16 cellular contexts compared by ENCODE assay signal in the genomic region with DNA sequence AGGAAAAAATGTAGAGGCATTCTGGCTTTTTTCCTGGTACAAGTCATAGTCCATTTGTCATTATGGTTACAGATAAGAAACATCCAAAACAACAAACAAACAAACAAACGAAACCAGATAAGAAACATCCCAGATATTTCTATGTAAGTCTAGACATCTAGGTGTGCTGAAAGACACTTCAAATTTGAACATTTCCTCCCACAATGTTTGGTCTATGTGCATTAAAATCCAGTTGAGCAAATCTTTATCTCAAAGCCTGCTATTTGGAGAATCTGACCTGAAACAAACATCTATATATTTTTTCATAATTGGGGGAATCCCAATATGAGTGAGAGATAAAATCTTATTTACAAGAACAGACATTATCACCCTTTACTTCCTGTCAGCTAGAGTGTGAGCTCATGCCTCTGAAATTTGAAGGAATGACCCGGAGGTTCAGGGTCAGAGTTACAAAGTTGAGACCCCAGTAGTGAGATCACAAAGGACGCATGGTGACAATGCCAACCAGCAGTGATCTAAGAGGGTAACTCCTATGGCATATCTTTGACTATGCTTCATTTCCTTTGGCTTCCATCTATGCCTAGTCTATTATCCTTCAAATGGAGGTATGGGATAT.
DNase-seq lines count a peak whose midpoint lies in the region; FAIRE-seq and TF ChIP-seq lines count a peak whose summit lies in the region.
"Had no signal": no experiment of that assay in that cellular context is flagged by ENCODE, and none has a peak within 500 bp of the region (broad histone marks: within the 10 kb centered on the region; RNA-seq: fewer than 3 reads in every experiment).

No MANE protein-coding gene starts in this region.

- H4K20me1 ChIP-seq in PC-9 (ENCODE audit: insufficient read depth) (no peaks in the 10 kb centered on the region), endothelial cell of umbilical vein (replicated peaks; ENCODE audit: control insufficient read depth, extremely low read depth, insufficient read depth, low read length) (no peaks in the 10 kb centered on the region)

- dilution Hi-C loops in endothelial cell of umbilical vein (cut with MboI; ENCODE audit: extremely low pct_ligation_motif_present, low sequenced_read_pairs), result no loop called here

- no peaks in the 10 kb centered on the region for H3K79me1 ChIP-seq in mesendoderm (ENCODE audit: low read length)

- no CpG with 5 or more reads among the region's 3 CpGs for WGBS in mesendoderm (ENCODE audit: extremely low coverage, insufficient coverage, low lambda C conversion rate)

- H3K27me3 ChIP-seq in PC-9 (ENCODE audit: insufficient read depth, low read depth) (no peaks in the 10 kb centered on the region), endothelial cell of umbilical vein (ENCODE audit: control insufficient read depth in 2 of 2, insufficient read depth in 2 of 2, low read length in 2 of 2) (no peaks in the 10 kb centered on the region), mesendoderm (ENCODE audit: insufficient read depth, low read length, poor library complexity) (no peaks in the 10 kb centered on the region)
- H3K27me3 ChIP-seq: BE2C had no signal

- no peak overlapping the region for H3K4ac ChIP-seq in mesendoderm (ENCODE audit: low read depth, low read length)

- no peak overlapping the region for H3K56ac ChIP-seq in mesendoderm (ENCODE audit: low read length)

- no peak overlapping the region for H2BK5ac ChIP-seq in mesendoderm (ENCODE audit: low read length)

- H3K27ac ChIP-seq in PC-9 (peak overlapping the region; percentile 38), endothelial cell of umbilical vein (ENCODE audit: insufficient read depth, low read depth, low read length) (peak overlapping the region; percentile 66), mesendoderm (ENCODE audit: low read depth, low read length) (no peak overlapping the region)
- H3K27ac ChIP-seq: C4-2B had no signal

- H3K9me1 ChIP-seq in endothelial cell of umbilical vein (replicated peaks; ENCODE audit: control insufficient read depth, extremely low read depth, insufficient read depth, low read length), result no peaks in the 10 kb centered on the region

- TF ChIP-seq POLR2A in endothelial cell of umbilical vein (IDR thresholded peaks at IDR 0.05; ENCODE audit: low read depth, low read length), result no peak

- no peaks in the 10 kb centered on the region for H3K9me2 ChIP-seq in PC-9 (ENCODE audit: insufficient read depth)

- H3K4me1 Mint-ChIP-seq in Calu3 (ENCODE audit: low read depth, unreplicated experiment), result peaks cover 54% of the 10 kb centered on the region

- TF ChIP-seq CTCF in Calu3 (IDR thresholded peaks at IDR 0.05; ENCODE audit: unreplicated experiment) (no peak), PC-9 (conservative IDR thresholded peaks at IDR 0.05) (no peak), endothelial cell of umbilical vein (IDR thresholded peaks at IDR 0.05; ENCODE audit: extremely low read depth in 1 of 2, insufficient read depth in 1 of 2, low read depth in 1 of 2, low read length in 2 of 2) (no peak)

- no peak overlapping the region for H4K8ac ChIP-seq in mesendoderm (ENCODE audit: low read depth, low read length)

- H3K36me3 Mint-ChIP-seq in Calu3 (ENCODE audit: insufficient read depth, unreplicated experiment), result peaks cover 14% of the 10 kb centered on the region
- H3K36me3 Mint-ChIP-seq: CD4-positive, alpha-beta memory T cell had no signal

- peaks cover 49% of the 10 kb centered on the region for H3K4me1 ChIP-seq in PC-9 (replicated peaks; ENCODE audit: insufficient read depth)
- H3K4me1 ChIP-seq in endothelial cell of umbilical vein (ENCODE audit: control insufficient read depth, extremely low read depth, insufficient read depth, low read length), result peaks cover 59% of the 10 kb centered on the region
- H3K4me1 ChIP-seq in mesendoderm (ENCODE audit: control insufficient read depth, low read depth, low read length), result no peaks in the 10 kb centered on the region
- H3K4me1 ChIP-seq: BE2C had no signal

- no peak for DNase-seq in Calu3
- DNase-seq in PC-9, result peak in 1 of 2 experiments; percentile 47
- DNase-seq in endothelial cell of umbilical vein (ENCODE audit: low read depth, low spot score), result peak; percentile 64
- peak; percentile 62 for DNase-seq in mesendoderm
- DNase-seq in DMS114 treated with DMSO at 0.1 percent for 48 hours (lab: John Stamatoyannopoulos, UW; ENCODE audit: unreplicated experiment), result no peak
- no peak for DNase-seq in GM19239 (ENCODE audit: insufficient read length, low spot score)
- no peak for DNase-seq in NCI-H1417 (lab: John Stamatoyannopoulos, UW)
- no peak for DNase-seq in EL
- DNase-seq: BE2C; CD4-positive, alpha-beta memory T cell; DND-41 had no signal

- CTCF ChIA-PET in Calu3 (lab: Charles Lee), result no interaction called here
- CTCF ChIA-PET in PC-9 (lab: Charles Lee), result no interaction called here
- CTCF ChIA-PET in endothelial cell of umbilical vein (lab: Charles Lee), result interaction anchor here (1.5 kb wide), 1 partner anchor 425 kb away, joined by 7 read pairs; no protein-coding TSS in a partner anchor

- no peak overlapping the region for H3K23ac ChIP-seq in mesendoderm (ENCODE audit: low read length)

- H2AK5ac ChIP-seq in mesendoderm (ENCODE audit: low read length), result no peak overlapping the region

- H3K79me2 ChIP-seq in PC-9 (ENCODE audit: low read depth) (no peaks in the 10 kb centered on the region), endothelial cell of umbilical vein (ENCODE audit: control insufficient read depth, insufficient read depth, low read length) (no peaks in the 10 kb centered on the region), mesendoderm (ENCODE audit: control insufficient read depth, insufficient read depth, low read length) (no peaks in the 10 kb centered on the region)

- no peaks in the 10 kb centered on the region for H3K27me3 Mint-ChIP-seq in Calu3 (ENCODE audit: unreplicated experiment)

- intact Hi-C loops in Calu3 (cut with micrococcal nuclease; ENCODE audit: unreplicated experiment), result loop anchor here (5.0 kb wide), 1 partner anchor 231 kb away; no protein-coding TSS in a partner anchor
- intact Hi-C loops in PC-9 (cut with micrococcal nuclease; ENCODE audit: unreplicated experiment), result loop anchor here (10.0 kb wide), 1 partner anchor 209 kb away; no protein-coding TSS in a partner anchor
- intact Hi-C loops in endothelial cell of umbilical vein (cut with micrococcal nuclease), result no loop called here

- POLR2A ChIA-PET in PC-9 (lab: Charles Lee; ENCODE audit: unreplicated experiment) (interaction anchor here (0.7 kb wide), 2 partner anchors 257 to 288 kb away, joined by 3 to 8 read pairs; no protein-coding TSS in a partner anchor), endothelial cell of umbilical vein (lab: Charles Lee) (no interaction called here)

- H3K9me3 ChIP-seq in PC-9 (ENCODE audit: insufficient read depth, low read depth) (peaks cover 5% of the 10 kb centered on the region; the same call in 1 of the 2 replicates), endothelial cell of umbilical vein (replicated peaks; ENCODE audit: control insufficient read depth, insufficient read depth, low read length) (no peaks in the 10 kb centered on the region)
- H3K9me3 ChIP-seq: BE2C, HAP-1 had no signal

- H3K4me3 ChIP-seq in PC-9 (no peak overlapping the region), endothelial cell of umbilical vein (replicated peaks in 1 of 3; ENCODE audit: insufficient read depth in 1 of 3, low read depth in 1 of 3, low read length in 3 of 3) (no peak overlapping the region), mesendoderm (ENCODE audit: low read length) (no peak overlapping the region)
- H3K4me3 ChIP-seq: HAP-1, K562 had no signal

- H3K4me2 ChIP-seq in PC-9, result no peak overlapping the region
- H3K4me2 ChIP-seq in endothelial cell of umbilical vein (ENCODE audit: insufficient read depth, low read length), result peak overlapping the region; percentile 59
- no peak overlapping the region for H3K4me2 ChIP-seq in mesendoderm (ENCODE audit: low read length)

- no peak overlapping the region for H3K9ac ChIP-seq in endothelial cell of umbilical vein (replicated peaks; ENCODE audit: extremely low read depth, insufficient read depth, low read length)
- H3K9ac ChIP-seq in mesendoderm (ENCODE audit: low read length), result no peak overlapping the region

- no peaks in the 10 kb centered on the region for H3K36me3 ChIP-seq in PC-9 (ENCODE audit: low read depth)
- no peaks in the 10 kb centered on the region for H3K36me3 ChIP-seq in endothelial cell of umbilical vein (ENCODE audit: control insufficient read depth in 2 of 2, extremely low read depth in 1 of 2, insufficient read depth in 2 of 2, low read length in 2 of 2)
- no peaks in the 10 kb centered on the region for H3K36me3 ChIP-seq in mesendoderm (ENCODE audit: control insufficient read depth, insufficient read depth, low read length)
- H3K36me3 ChIP-seq: BE2C, HAP-1 had no signal

- peaks cover 27% of the 10 kb centered on the region for H3F3A ChIP-seq in PC-9 (ENCODE audit: insufficient read depth, low read depth)

- no peak overlapping the region for H3K18ac ChIP-seq in mesendoderm (ENCODE audit: low read length)

- peak overlapping the region; percentile 43 for H3K27ac Mint-ChIP-seq in Calu3 (ENCODE audit: unreplicated experiment)
- H3K27ac Mint-ChIP-seq: CD4-positive, alpha-beta memory T cell had no signal

- no peak overlapping the region for H4K5ac ChIP-seq in mesendoderm (ENCODE audit: low read length)

- H2AFZ ChIP-seq in PC-9 (no peak overlapping the region), endothelial cell of umbilical vein (ENCODE audit: low read depth, low read length) (no peak overlapping the region)

- no peaks in the 10 kb centered on the region for H3K9me3 Mint-ChIP-seq in Calu3 (ENCODE audit: low read depth, unreplicated experiment)

- no peak overlapping the region for H3K4me3 Mint-ChIP-seq in Calu3 (ENCODE audit: low read depth, unreplicated experiment)
- H3K4me3 Mint-ChIP-seq: CD4-positive, alpha-beta memory T cell had no signal

- no peak overlapping the region for H2BK120ac ChIP-seq in mesendoderm (ENCODE audit: low read depth, low read length)

- H2BK15ac ChIP-seq in mesendoderm (replicated peaks; ENCODE audit: low read depth), result no peak overlapping the region

- FAIRE-seq in endothelial cell of umbilical vein (lab: Jason Lieb, UNC) (peak; percentile 81), GM19239 (lab: Jason Lieb, UNC) (no peak)
- FAIRE-seq: A204.1, H1, K562 had no signal

- BruUV-seq in Calu3 (replicated peaks; lab: Mats Ljungman, UMichigan) (no TSS peak), PC-9 (replicated peaks; lab: Mats Ljungman, UMichigan) (no TSS peak), endothelial cell of umbilical vein (replicated peaks; lab: Mats Ljungman, UMichigan) (no TSS peak)

TF ChIP-seq in endothelial cell of umbilical vein, 7 proteins besides CTCF, POLR2A, EP300 and RAD21 (continues in another document):
- TF ChIP-seq GATA2 (IDR thresholded peaks at IDR 0.05; ENCODE audit: insufficient read depth, insufficient read length, low read depth, low read length), result peak; percentile 95
- peak; percentile 65 for TF ChIP-seq FOS (IDR thresholded peaks at IDR 0.05; ENCODE audit: borderline replicate concordance, insufficient read depth, low read length)
- TF ChIP-seq, protein P1, sequence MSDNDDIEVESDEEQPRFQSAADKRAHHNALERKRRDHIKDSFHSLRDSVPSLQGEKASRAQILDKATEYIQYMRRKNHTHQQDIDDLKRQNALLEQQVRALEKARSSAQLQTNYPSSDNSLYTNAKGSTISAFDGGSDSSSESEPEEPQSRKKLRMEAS (IDR thresholded peaks at IDR 0.05; ENCODE audit: insufficient read depth, insufficient read length), result no peak
- TF ChIP-seq MYC (IDR thresholded peaks at IDR 0.05; ENCODE audit: low read depth, low read length), result no peak

Comparison
In these comparisons a context has a peak if more than half of its experiments do, and no peak if none do; other contexts are left out.
1. DNase-seq: peak in endothelial cell of umbilical vein (single experiment) and mesendoderm (single experiment); none in Calu3 (single experiment), DMS114 treated with DMSO at 0.1 percent for 48 hours (single experiment), GM19239 (single experiment), NCI-H1417 (0 of 3) and EL (single experiment).